8 cellular contexts compared by ENCODE assay signal in genomic region chr16:67481561-67482259, GRCh38.
DNase-seq lines count a peak whose midpoint lies in the region; TF ChIP-seq lines count a peak whose summit lies in the region.

No MANE protein-coding gene starts in this region.

- DNase-seq in NCI-H748 (lab: John Stamatoyannopoulos, UW; ENCODE audit: unreplicated experiment) (peak; percentile 45), NCI-H748 treated with DMSO at 0.1 percent for 48 hours (lab: John Stamatoyannopoulos, UW) (no peak), NB4 (ENCODE audit: low read depth) (peak; percentile 28), glomerular visceral epithelial cell (ENCODE audit: extremely low spot score) (peak; percentile 20), pons (ENCODE audit: low spot score) (peak; percentile 32), HuH-7 (ENCODE audit: low spot score) (no peak), SKM-1 treated with dmso at 0.1 percent for 144 hours (lab: John Stamatoyannopoulos, UW; ENCODE audit: unreplicated experiment) (no peak)
- peak; percentile 37 to 52 for DNase-seq in activated T-cell treated with anti-CD3 and anti-CD28 coated beads, Interleukin-2, amount 50 U/mL, for 48 hours

- TF ChIP-seq CTCF in NB4 (IDR thresholded peaks at IDR 0.05; ENCODE audit: low read depth, low read length) = no peak

- no peak for TF ChIP-seq POLR2A in NB4 (IDR thresholded peaks at IDR 0.05; ENCODE audit: extremely low read depth, insufficient read length)

- H3K4me3 ChIP-seq in NB4 (ENCODE audit: low read depth, low read length) = peak overlapping the region; percentile 60

Comparison
In these comparisons a context has a peak if more than half of its experiments do, and no peak if none do; other contexts are left out.
1. DNase-seq: peak in NCI-H748 (single experiment), NB4 (single experiment), activated T-cell treated with anti-CD3 and anti-CD28 coated beads, Interleukin-2, amount 50 U/mL, for 48 hours (2 of 2), glomerular visceral epithelial cell (single experiment) and pons (single experiment); none in NCI-H748 treated with DMSO at 0.1 percent for 48 hours (single experiment), HuH-7 (single experiment) and SKM-1 treated with dmso at 0.1 percent for 144 hours (single experiment).